8 cellular contexts compared by ENCODE assay signal in the genomic region with DNA sequence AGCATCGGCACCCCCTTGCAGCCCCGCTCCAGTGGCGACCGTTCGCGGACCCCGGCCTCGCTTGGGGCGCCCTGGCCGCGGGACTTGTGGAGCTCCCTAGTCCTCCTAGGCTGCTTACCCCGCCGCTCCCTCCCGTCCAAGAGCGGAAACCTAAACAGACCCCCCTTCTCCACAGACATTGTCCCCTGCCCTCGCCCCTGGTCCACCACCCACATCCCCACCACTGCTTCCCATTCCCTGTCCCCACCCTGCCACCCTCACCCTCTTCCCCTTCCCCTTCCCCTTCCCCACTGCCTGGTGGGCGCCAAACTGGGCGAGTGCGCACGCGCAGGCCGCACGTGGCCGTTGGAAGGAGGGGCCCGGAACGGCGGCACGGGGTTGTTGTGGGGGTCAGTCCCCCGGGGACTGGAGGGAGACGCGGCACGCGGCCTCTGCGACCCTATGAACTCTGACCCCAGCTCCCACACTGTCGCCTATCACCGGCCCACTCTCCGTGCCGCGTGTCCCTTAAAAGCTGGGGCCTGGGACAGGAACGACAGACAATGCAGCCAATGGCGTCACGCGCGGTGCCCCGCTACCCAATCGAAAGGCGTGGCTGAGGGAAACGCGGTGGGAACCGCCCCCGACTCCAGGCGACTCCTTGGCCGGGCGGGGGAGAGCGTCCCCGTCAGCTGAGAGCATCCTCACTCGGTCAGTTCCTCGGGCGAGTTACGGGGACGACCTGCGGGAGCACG.
DNase-seq lines count a peak whose midpoint lies in the region; ATAC-seq and TF ChIP-seq lines count a peak whose summit lies in the region.

Gene SNX32 (plus strand): TSS at position 667 of the 734 bp plus-strand sequence. CDS start 103 bp downstream, outside the sequence.

- H3K4me3 ChIP-seq in RWPE2 (ENCODE audit: severe bottlenecking) (peak within 1 kb of the TSS; percentile 37), subcutaneous abdominal adipose tissue (ENCODE audit: low read depth in 1 of 5, low read length in 5 of 5) (peak within 1 kb of the TSS; percentile 57 to 73 (median 69))

- in situ Hi-C loops in KBM-7 (cut with MboI; ENCODE audit: low pct_unique_long_range_greater_than_20kb, low sequenced_read_pairs) = no loop called here

- no peaks in the 10 kb centered on the region for H3K4me1 ChIP-seq in RWPE2 (ENCODE audit: insufficient read depth, poor library complexity, severe bottlenecking)
- H3K4me1 ChIP-seq in subcutaneous abdominal adipose tissue (ENCODE audit: control insufficient read depth in 5 of 5, insufficient read depth in 5 of 5, low read length in 5 of 5) = peaks cover 5 to 18% (median 17%) of the 10 kb centered on the region in 5 donors

- DNase-seq in COR-L47 (lab: John Stamatoyannopoulos, UW) (peak; percentile 93), KBM-7 (peak; percentile 96), RWPE2 (ENCODE audit: low spot score) (peak; percentile 94), globus pallidus (ENCODE audit: low spot score) (peak; percentile 92), non-pigmented ciliary epithelial cell (ENCODE audit: low read depth) (peak; percentile 59)
- peak; percentile 89 for DNase-seq in activated gamma-delta T cell treated with anti-CD3 and anti-CD28 coated beads, Interleukin-2, amount 50 U/mL, for 16 hours (ENCODE audit: low read depth)

- peak within 1 kb of the TSS in 4 of 5 donors; percentile 25 to 75 (median 57) for H3K9ac ChIP-seq in subcutaneous abdominal adipose tissue (ENCODE audit: low read length in 5 of 5)

- H3K27me3 ChIP-seq in RWPE2 (ENCODE audit: insufficient read depth, poor library complexity, severe bottlenecking) = no peaks in the 10 kb centered on the region
- peaks cover 0 to 5% (median 0%) of the 10 kb centered on the region in 5 donors for H3K27me3 ChIP-seq in subcutaneous abdominal adipose tissue (ENCODE audit: control insufficient read depth in 5 of 5, insufficient read depth in 4 of 5, low read length in 5 of 5)

- ATAC-seq in GM21423 (IDR thresholded peaks at IDR 0.05; ENCODE audit: unreplicated experiment) (peak; percentile 95), RWPE2 (ENCODE audit: low read depth) (peak; percentile 99)

- no peak for TF ChIP-seq CTCF in RWPE2 (IDR thresholded peaks at IDR 0.05; ENCODE audit: poor library complexity, severe bottlenecking)

- H3K27ac ChIP-seq in RWPE2 (ENCODE audit: poor library complexity, severe bottlenecking) (no peak within 1 kb of the TSS), subcutaneous abdominal adipose tissue (ENCODE audit: low read depth, low read length) (peak within 1 kb of the TSS; percentile 37)

- H3K36me3 ChIP-seq in RWPE2 (ENCODE audit: low read depth) (no peaks in the 10 kb centered on the region), subcutaneous abdominal adipose tissue (ENCODE audit: control insufficient read depth in 5 of 5, insufficient read depth in 5 of 5, low read length in 5 of 5) (no peaks in the 10 kb centered on the region)

- no peaks in the 10 kb centered on the region for H3K9me3 ChIP-seq in RWPE2 (ENCODE audit: severe bottlenecking)
- no peaks in the 10 kb centered on the region for H3K9me3 ChIP-seq in subcutaneous abdominal adipose tissue (ENCODE audit: control insufficient read depth in 5 of 5, low read length in 5 of 5)
